17 cellular contexts compared by ENCODE assay signal in genomic region chr5:178537467-178538381, GRCh38. TPM values are rescaled to one million over a fixed set of nuclear protein-coding genes. Genes with fewer than 3 reads are reported as not detected.
"Had no signal": no experiment of that assay in that cellular context is flagged by ENCODE, and none has a peak within 500 bp of the region (broad histone marks: within the 10 kb centered on the region; RNA-seq: fewer than 3 reads in every experiment).

No MANE protein-coding gene starts in this region.

- H3K36me3 ChIP-seq: gastroesophageal sphincter, heart right ventricle, sigmoid colon, tibial artery had no signal

- H3K4me1 ChIP-seq: tibial artery had no signal

- H3K4me1 Mint-ChIP-seq: activated naive CD4-positive, alpha-beta T cell treated with anti-CD3 and anti-CD28 coated beads, Interleukin-2, amount 10 ng/mL, durations not matched to agents 7 days and 5 days; naive thymus-derived CD4-positive, alpha-beta T cell had no signal

- H3K27me3 Mint-ChIP-seq: activated naive CD4-positive, alpha-beta T cell treated with anti-CD3 and anti-CD28 coated beads, Interleukin-2, amount 10 ng/mL, durations not matched to agents 7 days and 5 days had no signal

- H3K9me3 ChIP-seq: gastroesophageal sphincter, heart right ventricle, mucosa of descending colon, sigmoid colon, tibial artery had no signal

- H3K36me3 Mint-ChIP-seq: activated naive CD4-positive, alpha-beta T cell treated with anti-CD3 and anti-CD28 coated beads, Interleukin-2, amount 10 ng/mL, durations not matched to agents 7 days and 5 days; naive thymus-derived CD4-positive, alpha-beta T cell had no signal

- DNase-seq: activated naive CD4-positive, alpha-beta T cell treated with anti-CD3 and anti-CD28 coated beads, Interleukin-2, amount 10 ng/mL, durations not matched to agents 7 days and 5 days; heart right ventricle; left colon; mucosa of descending colon; naive thymus-derived CD4-positive, alpha-beta T cell; sigmoid colon; stimulated activated CD4-positive, alpha-beta T cell treated with anti-CD3 and anti-CD28 coated beads, Interleukin-1b, Interleukin-23, amount 100 ng/mL, for 48 hours; SW 1271; tibial artery had no signal

- H3K27ac Mint-ChIP-seq: activated naive CD4-positive, alpha-beta T cell treated with anti-CD3 and anti-CD28 coated beads, Interleukin-2, amount 10 ng/mL, durations not matched to agents 7 days and 5 days; activated T-helper 2 cell treated with anti-CD3 and anti-CD28 coated beads, Interferon-gamma antibody, Interleukin-2, Interleukin-4, amounts not matched to agents 10 μg/mL and 5 μg/mL and 100 μg/mL, durations not matched to agents 14 hours and 24 hours and 36 hours; naive thymus-derived CD4-positive, alpha-beta T cell; T-helper 2 cell treated with Interferon-gamma antibody and Interleukin-4, amounts not matched to agents 5 μg/mL and 100 μg/mL, for 36 hours had no signal

- H3K4me3 Mint-ChIP-seq: activated naive CD4-positive, alpha-beta T cell treated with anti-CD3 and anti-CD28 coated beads, Interleukin-2, amount 10 ng/mL, durations not matched to agents 7 days and 5 days; naive thymus-derived CD4-positive, alpha-beta T cell; T-helper 2 cell treated with Interferon-gamma antibody and Interleukin-4, amounts not matched to agents 5 μg/mL and 100 μg/mL, for 36 hours had no signal

- H3K4me3 ChIP-seq: gastroesophageal sphincter, heart right ventricle, lung, mucosa of descending colon, sigmoid colon, tibial artery had no signal

- H3K27me3 ChIP-seq: gastroesophageal sphincter, heart right ventricle, sigmoid colon had no signal

- H3K27ac ChIP-seq: heart right ventricle, sigmoid colon, tibial artery had no signal

- H3K9me3 Mint-ChIP-seq: activated naive CD4-positive, alpha-beta T cell treated with anti-CD3 and anti-CD28 coated beads, Interleukin-2, amount 10 ng/mL, durations not matched to agents 7 days and 5 days; activated T-helper 2 cell treated with anti-CD3 and anti-CD28 coated beads, Interferon-gamma antibody, Interleukin-2, Interleukin-4, amounts not matched to agents 10 μg/mL and 5 μg/mL and 100 μg/mL, durations not matched to agents 14 hours and 24 hours and 36 hours; naive thymus-derived CD4-positive, alpha-beta T cell; T-helper 2 cell treated with Interferon-gamma antibody and Interleukin-4, amounts not matched to agents 5 μg/mL and 100 μg/mL, for 36 hours had no signal

- FAIRE-seq: astrocyte, urothelium cell line had no signal

RNA-seq across cellular contexts. Expression of gene COL23A1, which starts 52.5 kb away (rescaled TPM):
- total RNA-seq: activated T-helper 2 cell treated with anti-CD3 and anti-CD28 coated beads, Interferon-gamma antibody, Interleukin-2, Interleukin-4, amounts not matched to agents 10 μg/mL and 5 μg/mL and 100 μg/mL, durations not matched to agents 14 hours and 24 hours and 36 hours; epithelial cell of proximal tubule; osteocyte had no signal
- polyA plus RNA-seq: naive thymus-derived CD4-positive, alpha-beta T cell had no signal
